In genomic region chr11:27505781-27506180, GRCh38 we compare ENCODE assay signal across 8 cellular contexts. TPM values are rescaled to one million over a fixed set of nuclear protein-coding genes. Genes with fewer than 3 reads are reported as not detected.
A peak's percentile ranks its signal among the peaks of the same experiment; 100 is the strongest.
DNase-seq lines count a peak whose midpoint lies in the region; ATAC-seq and TF ChIP-seq lines count a peak whose summit lies in the region.

No MANE protein-coding gene starts in this region.

- CTCF ChIA-PET in CD4-positive, alpha-beta memory T cell (lab: Charles Lee; ENCODE audit: partially characterized antibody) = interaction anchor here (1.6 kb wide), 1 partner anchor 20 kb away, joined by 7 read pairs; no protein-coding TSS in a partner anchor
- CTCF ChIA-PET in RWPE1 (lab: Yijun Ruan, JAX) = no interaction called here

- no peaks in the 10 kb centered on the region for H3K9me2 ChIP-seq in GM23338 (ENCODE audit: insufficient read depth)

- peak overlapping the region; percentile 99 for H3K4me2 ChIP-seq in GM23338

- H3K4me1 ChIP-seq in CD4-positive, alpha-beta memory T cell (ENCODE audit: insufficient read depth, low read length) = peaks cover 49% of the 10 kb centered on the region
- H3K4me1 ChIP-seq in GM23338 (ENCODE audit: insufficient read depth) (peaks cover 5% of the 10 kb centered on the region), gastrocnemius medialis (peaks cover 32% of the 10 kb centered on the region in 2 donors)

- peaks cover 48% of the 10 kb centered on the region for H3K79me2 ChIP-seq in GM23338 (replicated peaks; ENCODE audit: insufficient read depth)

- H3K27ac Mint-ChIP-seq in CD4-positive, alpha-beta memory T cell = peak overlapping the region; percentile 95 to 100 (median 100)
- H3K27ac Mint-ChIP-seq in GM23338 = peak overlapping the region; percentile 99

- H3F3A ChIP-seq in GM23338 (replicated peaks; ENCODE audit: low read depth) = no peaks in the 10 kb centered on the region

- peaks cover 34 to 65% (median 47%) of the 10 kb centered on the region in 4 donors for H3K4me1 Mint-ChIP-seq in CD4-positive, alpha-beta memory T cell
- peaks cover 19% of the 10 kb centered on the region for H3K4me1 Mint-ChIP-seq in GM23338

- POLR2A ChIA-PET in CD4-positive, alpha-beta memory T cell (lab: Charles Lee; ENCODE audit: partially characterized antibody) = interaction anchor here (1.2 to 2.2 kb wide), 2 partner anchors 9 to 143 kb away, joined by 3 to 13 read pairs; partner anchors contain the start of gene CCDC34
- POLR2A ChIA-PET in RWPE1 (lab: Yijun Ruan, JAX; ENCODE audit: low non-redundant PET) = no interaction called here

- peak overlapping the region; percentile 99 to 100 (median 100) for H3K4me3 Mint-ChIP-seq in CD4-positive, alpha-beta memory T cell
- H3K4me3 Mint-ChIP-seq in GM23338 = peak overlapping the region; percentile 100

- peak overlapping the region; percentile 80 for H3K27ac ChIP-seq in CD4-positive, alpha-beta memory T cell (ENCODE audit: low read depth, low read length)
- H3K27ac ChIP-seq in GM23338 (ENCODE audit: low read depth) (peak overlapping the region; percentile 86), RWPE1 (peak overlapping the region; percentile 78), gastrocnemius medialis (peak overlapping the region; percentile 93 to 97 (median 94))

- peaks cover 2% of the 10 kb centered on the region for H3K36me3 ChIP-seq in CD4-positive, alpha-beta memory T cell (ENCODE audit: insufficient read depth, low read length)
- H3K36me3 ChIP-seq in GM23338 (ENCODE audit: insufficient read depth) = peaks cover 10% of the 10 kb centered on the region
- peaks cover 0 to 10% of the 10 kb centered on the region in 2 donors for H3K36me3 ChIP-seq in gastrocnemius medialis

- H4K20me1 ChIP-seq in GM23338 (replicated peaks; ENCODE audit: insufficient read depth) = peaks cover 19% of the 10 kb centered on the region

- no peaks in the 10 kb centered on the region for H3K9me3 Mint-ChIP-seq in CD4-positive, alpha-beta memory T cell
- no peaks in the 10 kb centered on the region for H3K9me3 Mint-ChIP-seq in GM23338

- peak overlapping the region; percentile 90 for H2AFZ ChIP-seq in GM23338

- H3K36me3 Mint-ChIP-seq in CD4-positive, alpha-beta memory T cell = peaks cover 7 to 18% of the 10 kb centered on the region in 2 donors
- H3K36me3 Mint-ChIP-seq in GM23338 (ENCODE audit: low read depth) = peaks cover 13% of the 10 kb centered on the region; the same call in 2 of the 3 replicates

- in situ Hi-C loops in gastrocnemius medialis (cut with MboI; ENCODE audit: low sequenced_read_pairs in 4 of 4) = loop anchor here in 1 of 4 donors (25.0 kb wide), 1 partner anchor 607 kb away; the partner anchor contains the start of genes KIF18A and METTL15

- no peak for TF ChIP-seq POLR2A in gastrocnemius medialis (IDR thresholded peaks at IDR 0.05)

- peak overlapping the region; percentile 95 to 98 for H3K4me3 ChIP-seq in CD4-positive, alpha-beta memory T cell (ENCODE audit: low read length in 2 of 2)
- H3K4me3 ChIP-seq in GM23338 (peak overlapping the region; percentile 92), fibroblast of mammary gland (ENCODE audit: control insufficient read depth, low read depth, low read length) (peak overlapping the region; percentile 88), gastrocnemius medialis (peak overlapping the region; percentile 84 to 99 (median 94))

- no peaks in the 10 kb centered on the region for H3K9me3 ChIP-seq in CD4-positive, alpha-beta memory T cell (ENCODE audit: control insufficient read depth in 1 of 2, low read length in 2 of 2)
- H3K9me3 ChIP-seq in gastrocnemius medialis = no peaks in the 10 kb centered on the region

- H3K27me3 ChIP-seq in CD4-positive, alpha-beta memory T cell (ENCODE audit: insufficient read depth, low read length) = no peaks in the 10 kb centered on the region
- no peaks in the 10 kb centered on the region for H3K27me3 ChIP-seq in GM23338 (ENCODE audit: insufficient read depth)
- no peaks in the 10 kb centered on the region for H3K27me3 ChIP-seq in gastrocnemius medialis

- no peak for DNase-seq in CD4-positive, alpha-beta memory T cell
- DNase-seq in GM23338 (ENCODE audit: low spot score) (peak; percentile 17), RWPE1 (ENCODE audit: low spot score) (no peak), fibroblast of mammary gland (ENCODE audit: low read depth) (no peak), gastrocnemius medialis (no peak), SIG-M5 treated with dmso at 0.1 percent for 504 hours (lab: John Stamatoyannopoulos, UW; ENCODE audit: unreplicated experiment) (no peak), AG08395 (ENCODE audit: low spot score) (no peak)
- DNase-seq in activated effector memory CD4-positive, alpha-beta T cell treated with Interleukin-2 at 50 U/mL for 16 hours = no peak

- ATAC-seq in GM23338 = no peak
- peak in 1 of 2 donors; percentile 4 for ATAC-seq in gastrocnemius medialis

- no peaks in the 10 kb centered on the region for H3K27me3 Mint-ChIP-seq in CD4-positive, alpha-beta memory T cell
- H3K27me3 Mint-ChIP-seq in GM23338 (ENCODE audit: insufficient read depth, low read depth, poor library complexity) = peaks cover 2% of the 10 kb centered on the region

- intact Hi-C loops in CD4-positive, alpha-beta memory T cell (cut with micrococcal nuclease) = loop anchor here (1.0 kb wide), 4 partner anchors 7 to 603 kb away; partner anchors contain the start of genes CCDC34, KIF18A, LGR4 and METTL15
- intact Hi-C loops in gastrocnemius medialis (cut with DNase I; ENCODE audit: low total_unique reads) = loop anchor here (1.0 to 5.0 kb wide), 2 partner anchors 33 to 603 kb away; partner anchors contain the start of genes KIF18A, LGR4 and METTL15

- no peak for TF ChIP-seq CTCF in GM23338 (conservative IDR thresholded peaks at IDR 0.05; ENCODE audit: low read depth in 2 of 2)
- TF ChIP-seq CTCF in RWPE1 (conservative IDR thresholded peaks at IDR 0.05; ENCODE audit: low read depth) = no peak
- no peak for TF ChIP-seq CTCF in fibroblast of mammary gland (conservative IDR thresholded peaks at IDR 0.05; ENCODE audit: control insufficient read depth, insufficient read depth, low read depth, low read length)
- TF ChIP-seq CTCF in gastrocnemius medialis (IDR thresholded peaks at IDR 0.05 in 4 of 5, conservative IDR thresholded peaks at IDR 0.05 in 1 of 5) = no peak

TF ChIP-seq in GM23338, 12 proteins besides CTCF, POLR2A, EP300 and RAD21 (continues in another document):
- TF ChIP-seq EZH2phosphoT487 (IDR thresholded peaks at IDR 0.05; ENCODE audit: unreplicated experiment) = no peak

RNA-seq across cellular contexts. Expression of gene LIN7C, which starts 0.8 kb away (rescaled TPM):
- 10 to 100 TPM; 30.7 to 31.8 TPM for total RNA-seq in CD4-positive, alpha-beta memory T cell
- polyA plus RNA-seq in CD4-positive, alpha-beta memory T cell = 10 to 100 TPM; 16.4 to 17.8 TPM
- 61.0 and 65.6 TPM in 2 replicates for total RNA-seq in GM23338 (2014; rRNA removed; shearing (Covaris generic))
- 18.3 and 22.5 TPM in 2 replicates for polyA plus RNA-seq in GM23338 (2016; fragmentation: Nextera tagmentation; extraction: Ambion mirVana)
- 10 to 100 TPM; 10.6 to 22.8 (median 13.8) TPM for total RNA-seq in gastrocnemius medialis

RNA-seq across cellular contexts. Expression of gene LGR4, which starts 33.2 kb away (rescaled TPM):
- 1 to 10 TPM in 1 of 2 experiments, under 1 TPM in 1; 0.58 to 1.6 TPM for total RNA-seq in CD4-positive, alpha-beta memory T cell
- under 1 TPM; 0.03 to 0.58 TPM for polyA plus RNA-seq in CD4-positive, alpha-beta memory T cell
- 91.7 and 99.6 TPM in 2 replicates for total RNA-seq in GM23338 (2014; rRNA removed; shearing (Covaris generic))
- 21.2 and 22.6 TPM in 2 replicates for polyA plus RNA-seq in GM23338 (2016; fragmentation: Nextera tagmentation; extraction: Ambion mirVana)
- 10 to 100 TPM in 3 of 4 donors, 1 to 10 TPM in 1; 5.5 to 37.6 (median 11.8) TPM for total RNA-seq in gastrocnemius medialis
